In genomic region chr3:57556459-57557087, GRCh38 we compare ENCODE assay signal across 8 cellular contexts. TPM values are rescaled to one million over a fixed set of nuclear protein-coding genes. Genes with fewer than 3 reads are reported as not detected.
A peak's percentile ranks its signal among the peaks of the same experiment; 100 is the strongest.
DNase-seq lines count a peak whose midpoint lies in the region; ATAC-seq and TF ChIP-seq lines count a peak whose summit lies in the region.

No MANE protein-coding gene starts in this region.

- DNase-seq in SJCRH30, result peak; percentile 18 to 30
- DNase-seq in kidney epithelial cell (ENCODE audit: low read depth), result no peak
- DNase-seq in stimulated activated CD8-positive, alpha-beta memory T cell treated with anti-CD3 and anti-CD28 coated beads, Interleukin-12 subunit alpha, Interleukin-12 subunit beta, amount 100 ng/mL, for 1 hour (ENCODE audit: low read depth), result peak; percentile 4
- no peak for DNase-seq in midbrain (lab: John Stamatoyannopoulos, UW)

- ATAC-seq in GM18499 (IDR thresholded peaks at IDR 0.05; ENCODE audit: insufficient read depth, unreplicated experiment), result peak; percentile 20
- peak; percentile 27 for ATAC-seq in HG02885 (IDR thresholded peaks at IDR 0.05; ENCODE audit: poor library complexity, unreplicated experiment)

- H3K27ac ChIP-seq in 22Rv1 (peak overlapping the region; percentile 94), SJCRH30 (peak overlapping the region; percentile 96)

- peak overlapping the region; percentile 84 to 91 (median 88) for H3K4me3 Mint-ChIP-seq in brain

- H3K27ac Mint-ChIP-seq in brain, result peak overlapping the region; percentile 98 to 100 (median 99)

- H3K36me3 Mint-ChIP-seq in brain, result peaks cover 35% of the 10 kb centered on the region

- no peaks in the 10 kb centered on the region for H3K9me3 ChIP-seq in SJCRH30 (replicated peaks)

- H3K4me1 Mint-ChIP-seq in brain, result peaks cover 51% of the 10 kb centered on the region

- H3K4me3 ChIP-seq in SJCRH30 (peak overlapping the region; percentile 97), kidney epithelial cell (ENCODE audit: low read depth, low read length) (peak overlapping the region; percentile 75)

- TF ChIP-seq CTCF in 22Rv1 (IDR thresholded peaks at IDR 0.05) (no peak), brain (conservative IDR thresholded peaks at IDR 0.05) (no peak), kidney epithelial cell (IDR thresholded peaks at IDR 0.05; ENCODE audit: insufficient read depth, low read length, poor library complexity, severe bottlenecking) (no peak)

- H3K4me1 ChIP-seq in SJCRH30, result no peaks in the 10 kb centered on the region

- H3K27me3 ChIP-seq in SJCRH30 (no peaks in the 10 kb centered on the region), kidney epithelial cell (ENCODE audit: control insufficient read depth, insufficient read depth, low read length) (no peaks in the 10 kb centered on the region)

- peaks cover 12% of the 10 kb centered on the region; the same call in 1 of the 2 replicates for H3K36me3 ChIP-seq in SJCRH30
- no peaks in the 10 kb centered on the region for H3K36me3 ChIP-seq in kidney epithelial cell (ENCODE audit: control insufficient read depth, insufficient read depth, low read length)

- H3K9me3 Mint-ChIP-seq in brain, result no peaks in the 10 kb centered on the region

- H3K27me3 Mint-ChIP-seq in brain, result peaks cover 10% of the 10 kb centered on the region

RNA-seq across cellular contexts. Expression of gene PDE12, which starts 0.5 kb away (rescaled TPM):
- 14.4 and 16.2 TPM in 2 replicates for total RNA-seq in SJCRH30 (2014; rRNA removed; shearing (Covaris generic))
- 5.4 TPM for polyA plus RNA-seq in brain (ENCODE audit: insufficient read depth, low read depth, low replicate concordance)
- 22.8 and 25.4 TPM in 2 replicates for total RNA-seq in kidney epithelial cell

RNA-seq across cellular contexts. Expression of gene DNAH12, which starts 12.4 kb away (rescaled TPM):
- 1.3 and 1.4 TPM in 2 replicates for total RNA-seq in SJCRH30 (2014; rRNA removed; shearing (Covaris generic))
- polyA plus RNA-seq in brain (ENCODE audit: insufficient read depth, low read depth, low replicate concordance), result not detected
- 0.41 TPM in 1 of 2 replicates, not detected in the other for total RNA-seq in kidney epithelial cell

RNA-seq across cellular contexts. Expression of gene ARF4, which starts 40.6 kb away (rescaled TPM):
- 179 and 180 TPM in 2 replicates for total RNA-seq in SJCRH30 (2014; rRNA removed; shearing (Covaris generic))
- 107 TPM for polyA plus RNA-seq in brain (ENCODE audit: insufficient read depth, low read depth, low replicate concordance)
- total RNA-seq in kidney epithelial cell, result 208 TPM in 2 replicates

Comparison
In these comparisons a context has a peak if more than half of its experiments do, and no peak if none do; other contexts are left out.
1. DNase-seq: peak in SJCRH30 (2 of 2) and stimulated activated CD8-positive, alpha-beta memory T cell treated with anti-CD3 and anti-CD28 coated beads, Interleukin-12 subunit alpha, Interleukin-12 subunit beta, amount 100 ng/mL, for 1 hour (single experiment); none in kidney epithelial cell (single experiment) and midbrain (single experiment).